8 cellular contexts compared by ENCODE assay signal in the genomic region with DNA sequence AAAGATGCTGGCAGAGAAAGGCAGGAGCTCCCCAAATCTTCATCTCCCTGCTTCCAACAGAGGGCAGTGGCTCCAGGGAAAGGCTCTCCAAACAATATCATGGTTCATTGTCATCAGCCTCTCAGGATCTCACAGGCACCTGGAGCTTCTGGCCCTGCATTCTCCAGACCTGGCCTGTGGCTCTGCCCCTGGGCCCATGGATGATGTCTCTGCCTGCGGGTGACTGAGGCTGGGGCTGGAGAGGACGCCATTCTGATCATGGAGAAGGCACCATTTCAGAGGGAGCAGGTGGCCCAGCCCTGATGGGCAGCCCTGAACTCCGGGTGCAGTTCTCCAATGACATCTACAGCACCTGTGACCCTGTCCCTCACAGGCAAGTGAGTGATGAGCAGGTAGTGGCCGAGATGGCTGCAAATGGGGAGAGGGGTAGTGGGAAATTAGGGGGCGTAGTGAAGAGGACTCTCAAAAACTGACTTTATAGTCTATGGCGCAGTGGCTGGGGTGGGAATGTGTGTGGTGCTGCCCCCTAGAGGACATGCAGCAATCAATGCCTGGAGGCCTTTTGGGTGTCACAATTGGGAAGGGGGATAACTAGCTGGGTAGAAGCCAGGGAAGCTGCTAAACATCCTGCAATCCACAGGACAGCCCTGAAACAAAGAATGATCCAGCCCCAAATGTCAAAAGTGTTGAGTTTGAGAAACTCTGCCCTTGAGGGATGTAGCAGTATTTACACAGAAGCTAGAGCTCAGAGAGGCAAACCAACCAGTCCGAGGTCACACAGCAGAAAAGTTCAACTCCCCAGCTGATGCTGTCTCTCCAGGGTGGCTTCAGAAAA. TPM values are rescaled to one million over a fixed set of nuclear protein-coding genes. Genes with fewer than 3 reads are reported as not detected.
DNase-seq lines count a peak whose midpoint lies in the region; ATAC-seq and TF ChIP-seq lines count a peak whose summit lies in the region.

No MANE protein-coding gene starts in this region.

- TF ChIP-seq POLR2A in transverse colon (IDR thresholded peaks at IDR 0.05), result no peak

- in situ Hi-C loops in transverse colon (cut with MboI; ENCODE audit: low pct_ligation_motif_present in 1 of 4, low pct_unique_long_range_greater_than_20kb in 1 of 4, low sequenced_read_pairs in 3 of 4), result loop anchor here in 2 of 4 donors (25.0 kb wide), 1 partner anchor 486 kb away; no protein-coding TSS in a partner anchor

- DNase-seq in HL-60 (ENCODE audit: low read depth in 1 of 2, low spot score in 1 of 2) (peak in 1 of 2 experiments; percentile 32), WTC11 (ENCODE audit: low spot score) (peak; percentile 71), ecto neural progenitor cell (ENCODE audit: low spot score) (peak; percentile 67), midbrain (lab: John Stamatoyannopoulos, UW) (peak; percentile 72), transverse colon (peak; percentile 38), NCI-H2171 treated with DMSO at 0.1 percent for 48 hours (lab: John Stamatoyannopoulos, UW) (no peak)

- peak; percentile 15 for ATAC-seq in WTC11
- no peak for ATAC-seq in HG02763 (IDR thresholded peaks at IDR 0.05; ENCODE audit: unreplicated experiment)

- no peak for TF ChIP-seq EP300 in transverse colon (IDR thresholded peaks at IDR 0.05; ENCODE audit: low read depth)

- H3K36me3 Mint-ChIP-seq in WTC11, result no peaks in the 10 kb centered on the region; the same call in 1 of the 2 replicates

- intact Hi-C loops in transverse colon (cut with DNase I; ENCODE audit: low total_unique reads), result loop anchor here (5.0 kb wide), 2 partner anchors 34 to 69 kb away; no protein-coding TSS in a partner anchor

- H3K4me1 Mint-ChIP-seq in WTC11, result peaks cover 70% of the 10 kb centered on the region

- peaks cover 0 to 61% (median 42%) of the 10 kb centered on the region in 11 experiments; a peak in 20 of 22 replicates for H4K20me1 ChIP-seq in BLaER1 treated with 17β-estradiol and CSF1 and Interleukin-3, amounts not matched to agents 10 nM and 100 nM

- H3K9me3 Mint-ChIP-seq in WTC11, result no peaks in the 10 kb centered on the region

- CTCF ChIA-PET in WTC11 (lab: Charles Lee), result interaction anchor here (0.6 to 5.5 kb wide), 54 partner anchors 9 to 732 kb away, joined by 3 to 97 read pairs (median 4); a partner anchor contains a TSS

- no peak overlapping the region for H3K4me3 Mint-ChIP-seq in WTC11

- H3K27ac Mint-ChIP-seq in WTC11, result no peak overlapping the region; the same call in 1 of the 2 replicates

- peak overlapping the region in 5 of 11 experiments; percentile 29 to 84 (median 77); a peak in 7 of 22 replicates for H3K27ac ChIP-seq in BLaER1 treated with 17β-estradiol and CSF1 and Interleukin-3, amounts not matched to agents 10 nM and 100 nM
- H3K27ac ChIP-seq in HL-60 (replicated peaks) (no peak overlapping the region), transverse colon (peak overlapping the region; percentile 89 to 96 (median 92))

- 73 to 82% methylated on average over 2 to 7 of the region's 7 CpGs for WGBS in transverse colon (ENCODE audit: low coverage in 1 of 2), 2 donors

- H3K36me3 ChIP-seq in BLaER1 treated with 17β-estradiol and CSF1 and Interleukin-3, amounts not matched to agents 10 nM and 100 nM, result peaks cover 0 to 28% (median 0%) of the 10 kb centered on the region in 11 experiments; a peak in 7 of 22 replicates
- no peaks in the 10 kb centered on the region for H3K36me3 ChIP-seq in transverse colon

- H3K4me3 ChIP-seq in BLaER1 treated with 17β-estradiol and CSF1 and Interleukin-3, amounts not matched to agents 10 nM and 100 nM, result peak overlapping the region in 3 of 10 experiments; percentile 87 to 89 (median 88); a peak in 2 of 20 replicates
- no peak overlapping the region for H3K4me3 ChIP-seq in HL-60 (replicated peaks; ENCODE audit: insufficient read depth, low read length)
- no peak overlapping the region for H3K4me3 ChIP-seq in transverse colon

- POLR2A ChIA-PET in WTC11 (lab: Charles Lee), result no interaction called here

- H3K9me3 ChIP-seq in BLaER1 treated with 17β-estradiol and CSF1 and Interleukin-3, amounts not matched to agents 10 nM and 100 nM (replicated peaks in 1 of 11), result no peaks in the 10 kb centered on the region
- no peaks in the 10 kb centered on the region for H3K9me3 ChIP-seq in transverse colon

- H3K4me2 ChIP-seq in BLaER1 treated with 17β-estradiol and CSF1 and Interleukin-3, amounts not matched to agents 10 nM and 100 nM, result peak overlapping the region in 8 of 11 experiments; percentile 87 to 99 (median 94); a peak in 16 of 22 replicates

- H3K9ac ChIP-seq in BLaER1 treated with 17β-estradiol and CSF1 and Interleukin-3, amounts not matched to agents 10 nM and 100 nM, result peak overlapping the region in 4 of 11 experiments; percentile 11 to 90 (median 85); a peak in 2 of 22 replicates

- TF ChIP-seq CTCF in HL-60 (IDR thresholded peaks at IDR 0.05; ENCODE audit: insufficient read depth, low read length) (peak; percentile 68), WTC11 (IDR thresholded peaks at IDR 0.05) (peak; percentile 82), transverse colon (IDR thresholded peaks at IDR 0.05) (peak; percentile 56 to 68 (median 63))

- no peaks in the 10 kb centered on the region for H3K27me3 ChIP-seq in BLaER1 treated with 17β-estradiol and CSF1 and Interleukin-3, amounts not matched to agents 10 nM and 100 nM
- H3K27me3 ChIP-seq in HL-60 (ENCODE audit: insufficient read depth, poor library complexity, severe bottlenecking), result peaks cover 38% of the 10 kb centered on the region
- no peaks in the 10 kb centered on the region for H3K27me3 ChIP-seq in transverse colon

- H3K4me1 ChIP-seq in BLaER1 treated with 17β-estradiol and CSF1 and Interleukin-3, amounts not matched to agents 10 nM and 100 nM, result peaks cover 26 to 89% (median 72%) of the 10 kb centered on the region in 10 experiments
- H3K4me1 ChIP-seq in transverse colon, result peaks cover 13 to 61% (median 45%) of the 10 kb centered on the region in 4 donors

- peaks cover 3% of the 10 kb centered on the region; the same call in 1 of the 2 replicates for H3K27me3 Mint-ChIP-seq in WTC11 (ENCODE audit: low read depth)

TF ChIP-seq in WTC11, 78 proteins besides CTCF, POLR2A, EP300 and RAD21:
- TF ChIP-seq ZNF232 (CRISPR knock-in tag; IDR thresholded peaks at IDR 0.05), result no peak
- no peak for TF ChIP-seq ELF4 (CRISPR knock-in tag; IDR thresholded peaks at IDR 0.05; ENCODE audit: low read depth)
- no peak for TF ChIP-seq KAT7 (CRISPR knock-in tag; IDR thresholded peaks at IDR 0.05; ENCODE audit: borderline replicate concordance)
- TF ChIP-seq NR3C1 (CRISPR knock-in tag; conservative IDR thresholded peaks at IDR 0.05; ENCODE audit: low read depth), result no peak
- peak; percentile 56; the same call in 1 of the 2 replicates for TF ChIP-seq GTF2I (CRISPR knock-in tag; conservative IDR thresholded peaks at IDR 0.05)
- TF ChIP-seq, protein P1, sequence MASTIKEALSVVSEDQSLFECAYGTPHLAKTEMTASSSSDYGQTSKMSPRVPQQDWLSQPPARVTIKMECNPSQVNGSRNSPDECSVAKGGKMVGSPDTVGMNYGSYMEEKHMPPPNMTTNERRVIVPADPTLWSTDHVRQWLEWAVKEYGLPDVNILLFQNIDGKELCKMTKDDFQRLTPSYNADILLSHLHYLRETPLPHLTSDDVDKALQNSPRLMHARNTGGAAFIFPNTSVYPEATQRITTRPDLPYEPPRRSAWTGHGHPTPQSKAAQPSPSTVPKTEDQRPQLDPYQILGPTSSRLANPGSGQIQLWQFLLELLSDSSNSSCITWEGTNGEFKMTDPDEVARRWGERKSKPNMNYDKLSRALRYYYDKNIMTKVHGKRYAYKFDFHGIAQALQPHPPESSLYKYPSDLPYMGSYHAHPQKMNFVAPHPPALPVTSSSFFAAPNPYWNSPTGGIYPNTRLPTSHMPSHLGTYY (CRISPR knock-in tag; IDR thresholded peaks at IDR 0.05), result no peak
- TF ChIP-seq ZNF317 (CRISPR knock-in tag; IDR thresholded peaks at IDR 0.05; ENCODE audit: borderline replicate concordance, low read depth), result no peak
- TF ChIP-seq, protein P2, sequence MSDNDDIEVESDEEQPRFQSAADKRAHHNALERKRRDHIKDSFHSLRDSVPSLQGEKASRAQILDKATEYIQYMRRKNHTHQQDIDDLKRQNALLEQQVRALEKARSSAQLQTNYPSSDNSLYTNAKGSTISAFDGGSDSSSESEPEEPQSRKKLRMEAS (CRISPR knock-in tag; IDR thresholded peaks at IDR 0.05), result peak; percentile 29; the same call in 1 of the 2 replicates
- TF ChIP-seq, protein P3, sequence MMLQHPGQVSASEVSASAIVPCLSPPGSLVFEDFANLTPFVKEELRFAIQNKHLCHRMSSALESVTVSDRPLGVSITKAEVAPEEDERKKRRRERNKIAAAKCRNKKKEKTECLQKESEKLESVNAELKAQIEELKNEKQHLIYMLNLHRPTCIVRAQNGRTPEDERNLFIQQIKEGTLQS (CRISPR knock-in tag; conservative IDR thresholded peaks at IDR 0.05), result no peak
- TF ChIP-seq FOXP1 (CRISPR knock-in tag; IDR thresholded peaks at IDR 0.05; ENCODE audit: borderline replicate concordance), result no peak
- TF ChIP-seq, protein P4, sequence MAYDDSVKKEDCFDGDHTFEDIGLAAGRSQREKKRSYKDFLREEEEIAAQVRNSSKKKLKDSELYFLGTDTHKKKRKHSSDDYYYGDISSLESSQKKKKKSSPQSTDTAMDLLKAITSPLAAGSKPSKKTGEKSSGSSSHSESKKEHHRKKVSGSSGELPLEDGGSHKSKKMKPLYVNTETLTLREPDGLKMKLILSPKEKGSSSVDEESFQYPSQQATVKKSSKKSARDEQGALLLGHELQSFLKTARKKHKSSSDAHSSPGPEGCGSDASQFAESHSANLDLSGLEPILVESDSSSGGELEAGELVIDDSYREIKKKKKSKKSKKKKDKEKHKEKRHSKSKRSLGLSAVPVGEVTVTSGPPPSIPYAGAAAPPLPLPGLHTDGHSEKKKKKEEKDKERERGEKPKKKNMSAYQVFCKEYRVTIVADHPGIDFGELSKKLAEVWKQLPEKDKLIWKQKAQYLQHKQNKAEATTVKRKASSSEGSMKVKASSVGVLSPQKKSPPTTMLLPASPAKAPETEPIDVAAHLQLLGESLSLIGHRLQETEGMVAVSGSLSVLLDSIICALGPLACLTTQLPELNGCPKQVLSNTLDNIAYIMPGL (CRISPR knock-in tag; IDR thresholded peaks at IDR 0.05), result no peak
TF ChIP-seq in WTC11: peak in this region for 2.

RNA-seq across cellular contexts. Expression of a gene that starts 3.2 kb away (rescaled TPM):
- total RNA-seq in WTC11 (2021) (52.2 to 64.1 TPM (median 57.4 TPM) in 3 replicates), transverse colon (10 to 100 TPM; 10.2 to 26.6 (median 14.6) TPM)
